Comparison of ENCODE assay signal across 13 cellular contexts in the genomic region with DNA sequence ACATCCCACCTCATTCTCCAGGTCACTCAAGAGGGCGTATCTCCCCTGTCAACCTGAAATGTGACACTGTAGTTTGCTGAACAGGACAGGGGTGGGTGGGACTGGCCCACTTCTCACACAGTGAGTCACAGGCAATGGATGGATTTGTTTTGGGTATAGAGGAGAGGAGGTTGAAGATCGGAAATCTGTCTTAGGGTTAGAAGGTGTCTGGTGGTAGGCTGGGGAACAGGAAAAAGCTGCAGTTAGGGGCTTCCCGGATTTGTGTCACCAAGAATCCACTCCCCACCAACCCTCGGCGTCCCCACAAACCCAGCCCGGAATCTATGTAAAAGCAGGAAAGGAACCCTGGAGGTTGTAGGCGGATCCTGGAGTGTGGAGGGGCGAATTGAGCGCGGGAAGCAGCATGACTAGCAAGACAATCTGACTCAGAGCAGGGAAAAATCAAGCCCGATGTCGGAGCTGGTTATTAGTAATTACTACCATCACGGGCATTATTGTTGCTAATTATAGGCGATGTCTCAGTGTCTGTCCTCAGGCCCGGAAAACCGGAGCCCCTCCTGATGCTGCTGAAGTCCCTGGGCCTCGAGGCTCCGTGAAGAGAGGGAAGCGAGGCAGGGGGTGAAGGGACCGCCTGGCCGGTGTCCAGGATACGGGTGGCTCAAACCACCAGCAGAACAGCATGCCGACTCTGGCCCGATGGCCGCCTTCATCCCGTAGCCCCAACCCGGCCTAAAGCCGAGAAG. TPM values are rescaled to one million over a fixed set of nuclear protein-coding genes. Genes with fewer than 3 reads are reported as not detected.
DNase-seq lines count a peak whose midpoint lies in the region; ATAC-seq and TF ChIP-seq lines count a peak whose summit lies in the region.
"Had no signal": no experiment of that assay in that cellular context is flagged by ENCODE, and none has a peak within 500 bp of the region (broad histone marks: within the 10 kb centered on the region; RNA-seq: fewer than 3 reads in every experiment).

No MANE protein-coding gene starts in this region.

- TF ChIP-seq EP300 in SK-N-SH (IDR thresholded peaks at IDR 0.05; ENCODE audit: borderline replicate concordance in 1 of 2, low read depth in 1 of 2, low read length in 1 of 2), result no peak

- H3K4me3 ChIP-seq in HUES48 (ENCODE audit: low read depth, low read length) (peak overlapping the region; percentile 54), epithelial cell of esophagus (ENCODE audit: low read length) (peak overlapping the region; percentile 53), neural progenitor cell (peak overlapping the region; percentile 64), BE2C (ENCODE audit: low read depth, low read length) (no peak overlapping the region), SK-N-SH (ENCODE audit: low read depth in 2 of 2, low read length in 1 of 2) (no peak overlapping the region)

- POLR2A ChIA-PET in SK-N-SH (lab: Yijun Ruan, JAX), result no interaction called here

- H3K27ac ChIP-seq in HUES48 (ENCODE audit: low read depth, low read length), result no peak overlapping the region
- H3K27ac ChIP-seq in neural progenitor cell, result no peak overlapping the region
- no peak overlapping the region for H3K27ac ChIP-seq in SK-N-SH (ENCODE audit: low read depth in 2 of 2, low read length in 1 of 2)

- H2AFZ ChIP-seq in neural progenitor cell (replicated peaks) (peak overlapping the region; percentile 7), SK-N-SH (ENCODE audit: low read depth) (no peak overlapping the region)

- ATAC-seq in GM19467 (IDR thresholded peaks at IDR 0.05; ENCODE audit: unreplicated experiment), result no peak
- ATAC-seq: effector memory CD8-positive, alpha-beta T cell had no signal

- H3K4me1 ChIP-seq in HUES48 (ENCODE audit: control insufficient read depth, insufficient read depth, low read length), result peaks cover 43% of the 10 kb centered on the region
- peaks cover 53% of the 10 kb centered on the region for H3K4me1 ChIP-seq in neural progenitor cell
- H3K4me1 ChIP-seq in BE2C, result no peaks in the 10 kb centered on the region
- H3K4me1 ChIP-seq in SK-N-SH (ENCODE audit: control insufficient read depth in 1 of 2, insufficient read depth in 2 of 2, low read depth in 1 of 2, low read length in 1 of 2), result no peaks in the 10 kb centered on the region

- peaks cover 94% of the 10 kb centered on the region for H3K27me3 ChIP-seq in HUES48 (ENCODE audit: control insufficient read depth, insufficient read depth, low read length)
- peaks cover 100% of the 10 kb centered on the region for H3K27me3 ChIP-seq in neural progenitor cell
- 0 out of 2 replicates have a peak, but pooled peaks cover 2% of the 10 kb centered on the region for H3K27me3 ChIP-seq in BE2C
- H3K27me3 ChIP-seq in SK-N-SH (ENCODE audit: insufficient read depth), result peaks cover 86% of the 10 kb centered on the region

- H3K36me3 ChIP-seq in HUES48 (ENCODE audit: control insufficient read depth, insufficient read depth, low read length) (no peaks in the 10 kb centered on the region), neural progenitor cell (no peaks in the 10 kb centered on the region), BE2C (no peaks in the 10 kb centered on the region), SK-N-SH (replicated peaks in 1 of 2; ENCODE audit: control insufficient read depth in 1 of 2, insufficient read depth in 2 of 2, low read length in 1 of 2) (no peaks in the 10 kb centered on the region)

- TF ChIP-seq RAD21 in SK-N-SH (IDR thresholded peaks at IDR 0.05; ENCODE audit: low read length), result no peak

- CTCF ChIA-PET in SK-N-SH (lab: Yijun Ruan, JAX), result interaction anchor here (2.1 kb wide), 1 partner anchor 10 kb away, joined by 12 read pairs; no protein-coding TSS in a partner anchor

- H3K79me2 ChIP-seq in neural progenitor cell (ENCODE audit: low read depth) (peaks cover 27% of the 10 kb centered on the region), SK-N-SH (ENCODE audit: insufficient read depth) (no peaks in the 10 kb centered on the region)

- H3K4me3 Mint-ChIP-seq in CD14-positive monocyte (peak overlapping the region; percentile 39 to 69), neural progenitor cell (peak overlapping the region; percentile 77)
- H3K4me3 Mint-ChIP-seq: activated B cell treated with CpG ODN at 0.5 μM for 24 hours had no signal

- intact Hi-C loops in CD14-positive monocyte (cut with micrococcal nuclease), result no loop called here

- H4K20me1 ChIP-seq in neural progenitor cell (ENCODE audit: low read depth) (peaks cover 78% of the 10 kb centered on the region), SK-N-SH (ENCODE audit: insufficient read depth) (no peaks in the 10 kb centered on the region)

- H3F3A ChIP-seq in neural progenitor cell (ENCODE audit: low read depth), result peaks cover 53% of the 10 kb centered on the region
- no peaks in the 10 kb centered on the region for H3F3A ChIP-seq in SK-N-SH (replicated peaks; ENCODE audit: insufficient read depth)

- DNase-seq in CD14-positive monocyte (ENCODE audit: low spot score) (no peak), epithelial cell of esophagus (ENCODE audit: low read depth) (peak; percentile 71), neural progenitor cell (ENCODE audit: low spot score) (peak; percentile 32), BE2C (no peak), SK-N-SH (no peak), AML-193 (lab: John Stamatoyannopoulos, UW) (no peak)
- DNase-seq: activated B cell treated with CpG ODN at 0.5 μM for 24 hours; activated naive CD4-positive, alpha-beta T cell; COR-L47; effector memory CD8-positive, alpha-beta T cell; SHP77 had no signal

- H3K27ac Mint-ChIP-seq in CD14-positive monocyte, result no peak overlapping the region
- H3K27ac Mint-ChIP-seq in neural progenitor cell, result no peak overlapping the region
- H3K27ac Mint-ChIP-seq: activated B cell treated with CpG ODN at 0.5 μM for 24 hours; effector memory CD8-positive, alpha-beta T cell had no signal

- H3K4me1 Mint-ChIP-seq in CD14-positive monocyte (no peaks in the 10 kb centered on the region), neural progenitor cell (peaks cover 50% of the 10 kb centered on the region)
- H3K4me1 Mint-ChIP-seq: activated B cell treated with CpG ODN at 0.5 μM for 24 hours had no signal

- H3K36me3 Mint-ChIP-seq in CD14-positive monocyte (peaks cover 0 to 1% of the 10 kb centered on the region in 2 donors), neural progenitor cell (no peaks in the 10 kb centered on the region)

- no peak for TF ChIP-seq CTCF in CD14-positive monocyte (IDR thresholded peaks at IDR 0.05)
- no peak for TF ChIP-seq CTCF in epithelial cell of esophagus (IDR thresholded peaks at IDR 0.05; ENCODE audit: insufficient read depth, low read depth, low read length, missing control alignments)
- no peak for TF ChIP-seq CTCF in neural progenitor cell (IDR thresholded peaks at IDR 0.05)
- TF ChIP-seq CTCF in BE2C (IDR thresholded peaks at IDR 0.05; ENCODE audit: low read depth, low read length), result no peak
- TF ChIP-seq CTCF in SK-N-SH (IDR thresholded peaks at IDR 0.05), result no peak

- no peaks in the 10 kb centered on the region for H3K9me2 ChIP-seq in SK-N-SH

- H3K9me3 ChIP-seq in HUES48 (ENCODE audit: control insufficient read depth, insufficient read depth, low read length), result no peaks in the 10 kb centered on the region
- H3K9me3 ChIP-seq in neural progenitor cell (ENCODE audit: low read depth), result no peaks in the 10 kb centered on the region
- no peaks in the 10 kb centered on the region for H3K9me3 ChIP-seq in BE2C
- H3K9me3 ChIP-seq in SK-N-SH, result no peaks in the 10 kb centered on the region

- H3K4me2 ChIP-seq in neural progenitor cell, result peak overlapping the region; percentile 91
- no peak overlapping the region for H3K4me2 ChIP-seq in SK-N-SH

- H3K9me3 Mint-ChIP-seq in CD14-positive monocyte (peaks cover 0 to 21% (median 4%) of the 10 kb centered on the region in 7 donors), neural progenitor cell (no peaks in the 10 kb centered on the region)
- H3K9me3 Mint-ChIP-seq: activated B cell treated with CpG ODN at 0.5 μM for 24 hours had no signal

- peaks cover 85 to 94% (median 93%) of the 10 kb centered on the region in 3 donors for H3K27me3 Mint-ChIP-seq in CD14-positive monocyte (ENCODE audit: low read depth in 3 of 3)
- peaks cover 74% of the 10 kb centered on the region for H3K27me3 Mint-ChIP-seq in neural progenitor cell (ENCODE audit: insufficient read depth, low read depth)

- WGBS in SK-N-SH (ENCODE audit: low lambda C conversion rate), result 15% methylated on average over 21 of the region's 28 CpGs

- H3K9ac ChIP-seq in HUES48 (ENCODE audit: low read depth, low read length), result no peak overlapping the region
- no peak overlapping the region for H3K9ac ChIP-seq in neural progenitor cell
- no peak overlapping the region for H3K9ac ChIP-seq in SK-N-SH

TF ChIP-seq in SK-N-SH, 30 proteins besides CTCF, POLR2A, EP300 and RAD21:
- no peak for TF ChIP-seq JUND (IDR thresholded peaks at IDR 0.05)

RNA-seq across cellular contexts. Expression of a gene that starts 1.7 kb away (rescaled TPM):
- polyA plus RNA-seq in CD14-positive monocyte (not detected), SK-N-SH (2012; rRNA removed) (not detected in 2 replicates)
- 0.95 and 7.6 TPM in 2 replicates for total RNA-seq in neural progenitor cell (ENCODE audit: low replicate concordance)
- not detected for polyA plus RNA-seq in BE2C (2012; ENCODE audit: insufficient read depth, insufficient read length, low read depth)
- polyA plus RNA-seq in SK-N-SH (2012; cell fraction: cytosol; rRNA removed), result not detected in 2 replicates
- not detected in 2 replicates for polyA plus RNA-seq in SK-N-SH (2012; cell fraction: nucleus; rRNA removed)
- total RNA-seq: activated B cell treated with CpG ODN at 0.5 μM for 24 hours had no signal

Comparison
In these comparisons a context has a peak if more than half of its experiments do, and no peak if none do; other contexts are left out.
1. DNase-seq: peak in epithelial cell of esophagus (single experiment) and neural progenitor cell (single experiment); none in CD14-positive monocyte (single experiment), BE2C (single experiment), SK-N-SH (single experiment) and AML-193 (0 of 2).
2. H3K4me3 ChIP-seq: peak in HUES48 (single experiment), epithelial cell of esophagus (single experiment) and neural progenitor cell (single experiment); none in BE2C (single experiment) and SK-N-SH (0 of 2).